Comparison of ENCODE assay signal across 17 cellular contexts in genomic region chr4:76740192-76740591, GRCh38.
"Had no signal": no experiment of that assay in that cellular context is flagged by ENCODE, and none has a peak within 500 bp of the region (broad histone marks: within the 10 kb centered on the region; RNA-seq: fewer than 3 reads in every experiment).

No MANE protein-coding gene starts in this region.

- H3K4me1 ChIP-seq: colonic mucosa had no signal

- H3K9me3 Mint-ChIP-seq: central memory CD8-positive, alpha-beta T cell; naive thymus-derived CD8-positive, alpha-beta T cell; stimulated activated memory B cell treated with anti-CD40 and anti-IgM and Interleukin-4, amounts not matched to agents 10 μg/mL and 1 μg/mL and 100 μg/mL, for 72 hours had no signal

- H3K4me3 Mint-ChIP-seq: activated naive CD8-positive, alpha-beta T cell; central memory CD8-positive, alpha-beta T cell; naive thymus-derived CD8-positive, alpha-beta T cell; stimulated activated memory B cell treated with anti-CD40 and anti-IgM and Interleukin-4, amounts not matched to agents 10 μg/mL and 1 μg/mL and 100 μg/mL, for 72 hours had no signal

- H3K4me3 ChIP-seq: adrenal gland, breast epithelium, colonic mucosa, heart left ventricle, upper lobe of right lung had no signal

- H3K27me3 Mint-ChIP-seq: activated naive CD8-positive, alpha-beta T cell; progenitor cell of endocrine pancreas had no signal

- H3K36me3 ChIP-seq: adrenal gland, breast epithelium, colonic mucosa, upper lobe of right lung had no signal

- H3K36me3 Mint-ChIP-seq: activated naive CD8-positive, alpha-beta T cell; naive thymus-derived CD8-positive, alpha-beta T cell; stimulated activated memory B cell treated with anti-CD40 and anti-IgM and Interleukin-4, amounts not matched to agents 10 μg/mL and 1 μg/mL and 100 μg/mL, for 72 hours had no signal

- H3K27me3 ChIP-seq: adrenal gland, breast epithelium, colonic mucosa, heart left ventricle, testis, upper lobe of right lung had no signal

- DNase-seq: activated CD4-positive, CD25-positive, alpha-beta regulatory T cell treated with anti-CD3 and anti-CD28 coated beads, Interleukin-2, amount 50 U/mL, for 72 hours; activated T-cell treated with anti-CD3 and anti-CD28 coated beads, Interleukin-2, amount 50 U/mL, for 1 hour; adrenal gland; colonic mucosa; mesendoderm; naive thymus-derived CD8-positive, alpha-beta T cell; stimulated activated CD4-positive, alpha-beta T cell treated with anti-CD3 and anti-CD28 coated beads, Interleukin-2, amount 100 ng/mL, for 24 hours; T-helper 1 cell; testis; WERI-Rb-1 had no signal

- H3K27ac Mint-ChIP-seq: activated naive CD8-positive, alpha-beta T cell; naive thymus-derived CD8-positive, alpha-beta T cell; stimulated activated memory B cell treated with anti-CD40 and anti-IgM and Interleukin-4, amounts not matched to agents 10 μg/mL and 1 μg/mL and 100 μg/mL, for 72 hours had no signal

- H3K9me3 ChIP-seq: adrenal gland, breast epithelium, colonic mucosa, heart left ventricle, testis, upper lobe of right lung had no signal

- H3K4me1 Mint-ChIP-seq: central memory CD8-positive, alpha-beta T cell; naive thymus-derived CD8-positive, alpha-beta T cell; stimulated activated memory B cell treated with anti-CD40 and anti-IgM and Interleukin-4, amounts not matched to agents 10 μg/mL and 1 μg/mL and 100 μg/mL, for 72 hours had no signal

- ATAC-seq: naive thymus-derived CD8-positive, alpha-beta T cell had no signal

- H3K27ac ChIP-seq: adrenal gland, colonic mucosa, testis, upper lobe of right lung, WERI-Rb-1 had no signal
